In the genomic region with DNA sequence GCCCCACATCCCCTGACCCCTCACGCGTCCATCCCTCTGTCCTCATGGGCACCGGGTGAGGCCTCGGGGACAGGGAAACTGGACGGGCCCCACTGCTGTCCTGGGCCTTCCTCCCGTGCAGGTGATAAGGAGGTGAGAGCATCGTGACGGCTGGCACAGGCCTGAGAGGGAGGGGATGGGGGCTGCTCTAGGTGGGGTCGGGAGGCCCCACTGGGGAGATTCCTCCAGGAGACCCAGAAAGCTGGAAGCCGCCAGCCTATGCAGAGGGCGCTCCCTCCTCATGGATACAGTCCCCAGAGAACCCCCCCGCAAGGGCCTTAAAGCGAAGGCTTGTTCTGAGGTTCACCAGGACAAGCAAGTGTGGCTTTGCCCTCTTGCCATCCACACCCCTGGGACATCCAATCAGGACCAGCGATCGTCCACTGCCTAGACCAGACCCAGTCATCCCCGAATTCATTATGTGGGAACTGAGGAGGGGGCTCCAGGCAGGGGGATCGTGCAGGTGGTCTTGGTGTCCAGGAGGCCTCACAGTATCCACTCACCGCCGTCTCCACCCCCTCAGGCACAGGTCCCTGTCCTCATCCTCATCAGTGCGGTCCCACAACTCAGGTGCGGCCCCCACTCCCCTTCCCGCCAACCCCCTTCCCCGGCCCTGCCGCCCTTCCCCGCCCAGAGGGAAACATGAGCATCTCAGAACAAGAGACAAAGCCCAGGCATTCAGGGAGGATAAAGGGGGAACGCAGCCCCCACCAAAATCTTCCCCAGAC, we compare ENCODE assay signal across 20 cellular contexts. TPM values are rescaled to one million over a fixed set of nuclear protein-coding genes. Genes with fewer than 3 reads are reported as not detected.
DNase-seq lines count a peak whose midpoint lies in the region; ATAC-seq, FAIRE-seq and TF ChIP-seq lines count a peak whose summit lies in the region.
"Had no signal": no experiment of that assay in that cellular context is flagged by ENCODE, and none has a peak within 500 bp of the region (broad histone marks: within the 10 kb centered on the region; RNA-seq: fewer than 3 reads in every experiment).

No MANE protein-coding gene starts in this region.

- CTCF ChIA-PET in HepG2 (lab: Yijun Ruan, JAX; ENCODE audit: low intra/inter-chr PET ratio, low total read pairs) = no interaction called here

- ATAC-seq in HepG2 (no peak), right lobe of liver (no peak), GM19397 (IDR thresholded peaks at IDR 0.05; ENCODE audit: unreplicated experiment) (no peak), HG02759 (IDR thresholded peaks at IDR 0.05; ENCODE audit: unreplicated experiment) (no peak)

- H3K4me1 ChIP-seq in HepG2 (ENCODE audit: insufficient read depth, low read length) = peaks cover 83% of the 10 kb centered on the region
- H3K4me1 ChIP-seq in right lobe of liver = no peaks in the 10 kb centered on the region
- peaks cover 54% of the 10 kb centered on the region for H3K4me1 ChIP-seq in endodermal cell (ENCODE audit: control insufficient read depth, insufficient read depth, low read length)
- H3K4me1 ChIP-seq in mesodermal cell (ENCODE audit: control insufficient read depth, insufficient read depth, low read length, poor library complexity, severe bottlenecking) = peaks cover 58% of the 10 kb centered on the region

- TF ChIP-seq POLR2A in HepG2 (IDR thresholded peaks at IDR 0.05; ENCODE audit: insufficient read depth in 1 of 2, low read depth in 2 of 2, low read length in 2 of 2) = no peak
- TF ChIP-seq POLR2A in right lobe of liver (IDR thresholded peaks at IDR 0.05) = no peak

- DNase-seq in HepG2 (ENCODE audit: low spot score) (no peak), right lobe of liver (no peak), endodermal cell (no peak), EL (no peak)
- DNase-seq in activated T-cell treated with anti-CD3 and anti-CD28 coated beads, Interleukin-2, amount 50 U/mL, for 1 hour = no peak
- DNase-seq: AML-193; CD4-positive, alpha-beta T cell; HCEC 1CT; NCI-H1436; NCI-H2081; NCI-H2227 treated with DMSO at 0.1 percent for 48 hours; NCI-H526; NK-92 treated with Interleukin-12 subunit alpha and Interleukin-12 subunit beta, amount 100 ng/mL, for 24 hours; PC-9 had no signal

- no peaks in the 10 kb centered on the region for H3K9me3 ChIP-seq in HepG2 (ENCODE audit: low read length)
- H3K9me3 ChIP-seq in right lobe of liver = no peaks in the 10 kb centered on the region
- no peaks in the 10 kb centered on the region for H3K9me3 ChIP-seq in endodermal cell (ENCODE audit: control insufficient read depth, low read length)
- H3K9me3 ChIP-seq in mesodermal cell (ENCODE audit: control insufficient read depth, low read length) = no peaks in the 10 kb centered on the region
- H3K9me3 ChIP-seq: SK-N-SH had no signal

- no peaks in the 10 kb centered on the region for H3K36me3 Mint-ChIP-seq in endodermal cell (ENCODE audit: low read depth)

- WGBS in HepG2 (ENCODE audit: low lambda C conversion rate) = 94% methylated on average over 11 of the region's 26 CpGs
- WGBS in right lobe of liver (ENCODE audit: insufficient coverage, low coverage, low lambda C conversion rate, missing lambda C conversion rate) = 87% methylated on average over 6 of the region's 26 CpGs
- 82 to 93% methylated on average over 9 to 26 of the region's 26 CpGs for WGBS in endodermal cell (ENCODE audit: insufficient coverage in 1 of 2, insufficient read length in 1 of 2), 2 experiments
- WGBS in mesodermal cell (ENCODE audit: insufficient coverage in 2 of 2), 2 experiments = 82 to 89% methylated on average over 15 to 18 of the region's 26 CpGs

- FAIRE-seq in HepG2 (lab: Jason Lieb, UNC) = no peak
- FAIRE-seq: D721Med had no signal

- H3K27me3 ChIP-seq in HepG2 (ENCODE audit: control insufficient read depth in 1 of 2, insufficient read depth in 2 of 2, low read length in 2 of 2) (no peaks in the 10 kb centered on the region), right lobe of liver (no peaks in the 10 kb centered on the region), endodermal cell (ENCODE audit: control insufficient read depth, insufficient read depth, low read length, poor library complexity, severe bottlenecking) (no peaks in the 10 kb centered on the region)

- peaks cover 65% of the 10 kb centered on the region for H3K4me1 Mint-ChIP-seq in endodermal cell

- H2AFZ ChIP-seq in HepG2 (ENCODE audit: low read length) = no peak overlapping the region
- H2AFZ ChIP-seq: PC-9 had no signal

- POLR2A ChIA-PET in HepG2 (lab: Yijun Ruan, JAX) = no interaction called here

- no peak overlapping the region for H3K4me3 ChIP-seq in HepG2 (replicated peaks in 1 of 3; ENCODE audit: insufficient read depth in 1 of 3, low read depth in 2 of 3, low read length in 3 of 3)
- H3K4me3 ChIP-seq in right lobe of liver = no peak overlapping the region
- no peak overlapping the region for H3K4me3 ChIP-seq in endodermal cell (ENCODE audit: low read length)
- no peak overlapping the region for H3K4me3 ChIP-seq in mesodermal cell (ENCODE audit: extremely low read depth, insufficient read depth, low read length, poor library complexity, severe bottlenecking)
- H3K4me3 ChIP-seq: PC-9 had no signal

- no peak overlapping the region for H3K27ac ChIP-seq in HepG2 (ENCODE audit: extremely low read length, insufficient read depth, low read length)
- no peak overlapping the region for H3K27ac ChIP-seq in right lobe of liver
- no peak overlapping the region for H3K27ac ChIP-seq in endodermal cell (ENCODE audit: low read depth, low read length)
- H3K27ac ChIP-seq in mesodermal cell (ENCODE audit: low read depth, low read length, severe bottlenecking) = peak overlapping the region; percentile 73
- H3K27ac ChIP-seq: PC-9 had no signal

- intact Hi-C loops in HepG2 (cut with micrococcal nuclease; ENCODE audit: unreplicated experiment) = loop anchor here (5.0 kb wide), 1 partner anchor 67 kb away; no protein-coding TSS in a partner anchor
- intact Hi-C loops in right lobe of liver (cut with DNase I) = no loop called here

- TF ChIP-seq CTCF in HepG2 (CRISPR knock-in tag; IDR thresholded peaks at IDR 0.05) (no peak), right lobe of liver (IDR thresholded peaks at IDR 0.05) (no peak), endodermal cell (conservative IDR thresholded peaks at IDR 0.05) (no peak)

- TF ChIP-seq EP300 in HepG2 (IDR thresholded peaks at IDR 0.05; ENCODE audit: low read depth in 2 of 2, low read length in 2 of 2) = no peak
- no peak for TF ChIP-seq EP300 in HepG2 (CRISPR knock-in tag; IDR thresholded peaks at IDR 0.05; ENCODE audit: borderline replicate concordance)

- BruUV-seq in HepG2 (replicated peaks; lab: Mats Ljungman, UMichigan) = no TSS peak

- H3K4me2 ChIP-seq in HepG2 (ENCODE audit: low read depth, low read length) = no peak overlapping the region
- H3K4me2 ChIP-seq: PC-9, SK-N-SH had no signal

- H3K79me2 ChIP-seq in HepG2 (ENCODE audit: insufficient read depth, low read length) = no peaks in the 10 kb centered on the region

- no peak overlapping the region for H3K4me3 Mint-ChIP-seq in endodermal cell
- H3K4me3 Mint-ChIP-seq: CD4-positive, alpha-beta T cell; IgD-negative memory B cell had no signal

- in situ Hi-C loops in HepG2 (cut with HindIII; ENCODE audit: extremely low pct_ligation_motif_present, low pct_unique_long_range_greater_than_20kb) = no loop called here

- H3K36me3 ChIP-seq in HepG2 (replicated peaks in 1 of 2; ENCODE audit: control insufficient read depth in 1 of 2, insufficient read depth in 2 of 2, low read length in 2 of 2) = no peaks in the 10 kb centered on the region
- H3K36me3 ChIP-seq in right lobe of liver = no peaks in the 10 kb centered on the region
- no peaks in the 10 kb centered on the region for H3K36me3 ChIP-seq in endodermal cell (ENCODE audit: control insufficient read depth, insufficient read depth, low read length)
- H3K36me3 ChIP-seq in mesodermal cell (ENCODE audit: control insufficient read depth, insufficient read depth, low read length) = no peaks in the 10 kb centered on the region

- H3K9ac ChIP-seq in HepG2 (ENCODE audit: insufficient read depth, low read depth, low read length) (no peak overlapping the region), endodermal cell (ENCODE audit: extremely low read depth, low read length, poor library complexity, severe bottlenecking) (no peak overlapping the region)
- H3K9ac ChIP-seq: SK-N-SH had no signal

- no peaks in the 10 kb centered on the region for H4K20me1 ChIP-seq in HepG2 (ENCODE audit: insufficient read depth, low read length)

- no peaks in the 10 kb centered on the region for H3K9me3 Mint-ChIP-seq in endodermal cell
- H3K9me3 Mint-ChIP-seq: CD4-positive, alpha-beta T cell; IgD-negative memory B cell had no signal

- no peak for TF ChIP-seq RAD21 in HepG2 (CRISPR knock-in tag; IDR thresholded peaks at IDR 0.05)

- peak overlapping the region; percentile 82 for H3K27ac Mint-ChIP-seq in endodermal cell
- H3K27ac Mint-ChIP-seq: CD4-positive, alpha-beta T cell had no signal

- H3K27me3 Mint-ChIP-seq in endodermal cell (ENCODE audit: insufficient read depth) = no peaks in the 10 kb centered on the region

RNA-seq across cellular contexts. Expression of a gene that starts 45.3 kb away (rescaled TPM):
- total RNA-seq in HepG2 (2016; rRNA removed; fragmentation: Illumina TruSeq; extraction: Trizol) = 21.2 and 102 TPM in 2 replicates
- total RNA-seq in HepG2 (2016; cell fraction: cytosol; rRNA removed; fragmentation: Illumina TruSeq; extraction: Trizol; ENCODE audit: low read depth) = 5.5 and 5.6 TPM in 2 replicates
- 18.4 and 106 TPM in 2 replicates for total RNA-seq in HepG2 (2016; cell fraction: insoluble cytoplasmic fraction; rRNA removed; fragmentation: Illumina TruSeq; extraction: Trizol)
- total RNA-seq in HepG2 (2016; cell fraction: membrane; rRNA removed; fragmentation: Illumina TruSeq; extraction: Trizol) = 10.8 and 11.6 TPM in 2 replicates
- total RNA-seq in HepG2 (2016; cell fraction: nucleus; rRNA removed; fragmentation: Illumina TruSeq; extraction: Trizol) = 122 and 150 TPM in 2 replicates
- polyA plus RNA-seq in HepG2 (2011; rRNA removed) = 79.0 and 128 TPM in 2 replicates
- 51.6 and 89.8 TPM in 2 replicates for polyA plus RNA-seq in HepG2 (2011; cell fraction: cytosol; rRNA removed)
- 1,622 and 2,194 TPM in 2 replicates for polyA plus RNA-seq in HepG2 (2011; cell fraction: nucleus; rRNA removed)
- polyA plus RNA-seq in HepG2 (2012) = 59.0 and 129 TPM in 2 replicates
- 4.3 and 4.4 TPM in 2 replicates for polyA plus RNA-seq in HepG2 (2016; cell fraction: cytosol; fragmentation: Illumina TruSeq; extraction: Trizol; ENCODE audit: low read depth)
- 20.7 and 26.9 TPM in 2 replicates for polyA plus RNA-seq in HepG2 (2016; cell fraction: insoluble cytoplasmic fraction; fragmentation: Illumina TruSeq; extraction: Trizol; ENCODE audit: low read depth)
- 5.0 and 6.2 TPM in 2 replicates for polyA plus RNA-seq in HepG2 (2016; cell fraction: membrane; fragmentation: Illumina TruSeq; extraction: Trizol; ENCODE audit: low read depth)
- 308 and 331 TPM in 2 replicates for polyA plus RNA-seq in HepG2 (2016; cell fraction: nucleus; fragmentation: Illumina TruSeq; extraction: Trizol; ENCODE audit: insufficient read depth, low read depth)
- 0.09 and 44.3 TPM in 2 replicates for polyA minus RNA-seq in HepG2 (2011; rRNA and poly(A)+ RNA removed; ENCODE audit: low replicate concordance)
- polyA minus RNA-seq in HepG2 (2011; cell fraction: cytosol; rRNA and poly(A)+ RNA removed) = 36.9 and 37.7 TPM in 2 replicates
- 46.7 and 51.1 TPM in 2 replicates for polyA minus RNA-seq in HepG2 (2011; cell fraction: nucleus; rRNA and poly(A)+ RNA removed)
- total RNA-seq in right lobe of liver = 100 to 1,000 TPM; 261 to 487 (median 297) TPM
- 100 to 1,000 TPM; 332 to 398 TPM for total RNA-seq in endodermal cell
- 216 TPM for polyA plus RNA-seq in endodermal cell (2013, experiment 1 of 2)
- 213 TPM for polyA plus RNA-seq in endodermal cell (2013, experiment 2 of 2)
- 343 TPM for polyA plus RNA-seq in mesodermal cell (2013, experiment 1 of 2)
- 309 TPM for polyA plus RNA-seq in mesodermal cell (2013, experiment 2 of 2)
